22 cellular contexts compared by ENCODE assay signal in the genomic region with DNA sequence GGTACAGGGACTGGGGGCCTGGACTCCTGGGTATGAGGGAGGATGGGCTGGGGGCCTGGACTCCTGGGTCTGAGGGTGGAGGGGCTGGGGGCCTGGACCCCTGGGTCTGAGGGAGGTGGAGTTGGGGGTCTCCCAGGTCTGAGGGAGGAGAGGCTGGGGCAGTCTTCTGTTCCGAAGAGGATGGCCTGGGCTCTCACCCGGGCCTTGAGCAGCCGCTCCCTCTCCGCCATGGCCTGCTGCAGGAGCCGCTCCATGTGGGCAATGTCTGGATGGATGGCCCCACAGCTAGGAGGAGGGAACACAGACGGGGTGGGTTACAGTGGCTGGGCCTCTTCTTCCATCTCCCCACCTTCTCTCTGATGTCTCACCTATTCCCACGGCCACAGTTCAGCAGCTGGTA. TPM values are rescaled to one million over a fixed set of nuclear protein-coding genes. Genes with fewer than 3 reads are reported as not detected.
DNase-seq lines count a peak whose midpoint lies in the region; ATAC-seq, FAIRE-seq and TF ChIP-seq lines count a peak whose summit lies in the region.
"Had no signal": no experiment of that assay in that cellular context is flagged by ENCODE, and none has a peak within 500 bp of the region (broad histone marks: within the 10 kb centered on the region; RNA-seq: fewer than 3 reads in every experiment).

No MANE protein-coding gene starts in this region.

- POLR2A ChIA-PET in HepG2 (lab: Yijun Ruan, JAX) = no interaction called here

- CTCF ChIA-PET in HepG2 (lab: Yijun Ruan, JAX; ENCODE audit: low intra/inter-chr PET ratio, low total read pairs) = no interaction called here

- H2AFZ ChIP-seq in HepG2 (ENCODE audit: low read length) (no peak overlapping the region), osteoblast (ENCODE audit: low read length) (no peak overlapping the region)

- H3K4me2 ChIP-seq in BLaER1 treated with 17β-estradiol and CSF1 and Interleukin-3, amounts not matched to agents 10 nM and 100 nM = peak overlapping the region in 9 of 11 experiments; percentile 58 to 92 (median 84); a peak in 17 of 22 replicates
- H3K4me2 ChIP-seq in HepG2 (ENCODE audit: low read depth, low read length) = no peak overlapping the region
- no peak overlapping the region for H3K4me2 ChIP-seq in osteoblast (ENCODE audit: insufficient read depth, low read length)

- H3K79me2 ChIP-seq in HepG2 (ENCODE audit: insufficient read depth, low read length) (no peaks in the 10 kb centered on the region), osteoblast (ENCODE audit: insufficient read depth, low read length) (no peaks in the 10 kb centered on the region)

- ATAC-seq in esophagus mucosa (peak; percentile 34), HepG2 (peak; percentile 28; the same call in 2 of the 3 replicates), HG03097 (IDR thresholded peaks at IDR 0.05; ENCODE audit: low FRiP score, unreplicated experiment) (no peak)

- 98% methylated on average over 5 of the region's 7 CpGs for WGBS in HepG2 (ENCODE audit: low lambda C conversion rate)

- H4K20me1 ChIP-seq in BLaER1 treated with 17β-estradiol and CSF1 and Interleukin-3, amounts not matched to agents 10 nM and 100 nM = no peaks in the 10 kb centered on the region
- no peaks in the 10 kb centered on the region for H4K20me1 ChIP-seq in HepG2 (ENCODE audit: insufficient read depth, low read length)
- H4K20me1 ChIP-seq in osteoblast (ENCODE audit: insufficient read depth, low read length) = no peaks in the 10 kb centered on the region

- H3K4me1 ChIP-seq in BLaER1 treated with 17β-estradiol and CSF1 and Interleukin-3, amounts not matched to agents 10 nM and 100 nM = peaks cover 47 to 58% (median 53%) of the 10 kb centered on the region in 10 experiments
- H3K4me1 ChIP-seq in HepG2 (ENCODE audit: insufficient read depth, low read length) (no peaks in the 10 kb centered on the region), osteoblast (ENCODE audit: insufficient read depth, low read length) (no peaks in the 10 kb centered on the region)

- TF ChIP-seq CTCF in HepG2 (CRISPR knock-in tag; IDR thresholded peaks at IDR 0.05) = no peak
- TF ChIP-seq CTCF in osteoblast (IDR thresholded peaks at IDR 0.05; ENCODE audit: extremely low read depth, low read depth, low read length) = no peak

- intact Hi-C loops in HepG2 (cut with micrococcal nuclease; ENCODE audit: unreplicated experiment) = no loop called here

- BruUV-seq in HepG2 (replicated peaks; lab: Mats Ljungman, UMichigan) = no TSS peak

- TF ChIP-seq EP300 in HepG2 (IDR thresholded peaks at IDR 0.05; ENCODE audit: low read depth in 2 of 2, low read length in 2 of 2) (no peak), HepG2 (CRISPR knock-in tag; IDR thresholded peaks at IDR 0.05; ENCODE audit: borderline replicate concordance) (no peak)

- in situ Hi-C loops in HepG2 (cut with HindIII; ENCODE audit: extremely low pct_ligation_motif_present, low pct_unique_long_range_greater_than_20kb) = no loop called here

- peaks cover 0 to 14% (median 4%) of the 10 kb centered on the region in 11 experiments; a peak in 7 of 22 replicates for H3K36me3 ChIP-seq in BLaER1 treated with 17β-estradiol and CSF1 and Interleukin-3, amounts not matched to agents 10 nM and 100 nM
- H3K36me3 ChIP-seq in HepG2 (replicated peaks in 1 of 2; ENCODE audit: control insufficient read depth in 1 of 2, insufficient read depth in 2 of 2, low read length in 2 of 2) (peaks cover 1 to 4% of the 10 kb centered on the region in 2 experiments; a peak in 1 of 5 replicates), osteoblast (ENCODE audit: insufficient read depth, low read length) (no peaks in the 10 kb centered on the region)

- no peak for DNase-seq in HepG2 (ENCODE audit: low spot score)
- DNase-seq in osteoblast (ENCODE audit: insufficient read length, low spot score, missing footprints) = peak; percentile 15
- DNase-seq in DMS153 (lab: John Stamatoyannopoulos, UW) = no peak
- no peak for DNase-seq in occipital lobe (lab: John Stamatoyannopoulos, UW)
- DNase-seq in NCI-H82 treated with DMSO at 0.1 percent for 48 hours (lab: John Stamatoyannopoulos, UW; ENCODE audit: unreplicated experiment) = no peak
- DNase-seq: 8988T; ACHN; C1 segment of cervical spinal cord; CD4-positive, alpha-beta memory T cell; CD4-positive, CD25-positive, alpha-beta regulatory T cell; CD8-positive, alpha-beta memory T cell; COR-L47; DMS 273 treated with DMSO at 0.1 percent for 48 hours; DMS79 treated with DMSO at 0.1 percent for 48 hours; GF-D8 had no signal

- H3K9ac ChIP-seq in BLaER1 treated with 17β-estradiol and CSF1 and Interleukin-3, amounts not matched to agents 10 nM and 100 nM = peak overlapping the region in 2 of 11 experiments; percentile 2 to 7; a peak in 1 of 22 replicates
- no peak overlapping the region for H3K9ac ChIP-seq in HepG2 (ENCODE audit: insufficient read depth, low read depth, low read length)

- peak overlapping the region in 9 of 11 experiments; percentile 12 to 60 (median 48); a peak in 11 of 22 replicates for H3K27ac ChIP-seq in BLaER1 treated with 17β-estradiol and CSF1 and Interleukin-3, amounts not matched to agents 10 nM and 100 nM
- no peak overlapping the region for H3K27ac ChIP-seq in HepG2 (ENCODE audit: extremely low read length, insufficient read depth, low read length)
- H3K27ac ChIP-seq in osteoblast (ENCODE audit: low read depth, low read length) = no peak overlapping the region

- no peak for TF ChIP-seq POLR2A in HepG2 (IDR thresholded peaks at IDR 0.05; ENCODE audit: insufficient read depth in 1 of 2, low read depth in 2 of 2, low read length in 2 of 2)

- no peaks in the 10 kb centered on the region for H3K9me3 ChIP-seq in BLaER1 treated with 17β-estradiol and CSF1 and Interleukin-3, amounts not matched to agents 10 nM and 100 nM (replicated peaks in 1 of 11)
- H3K9me3 ChIP-seq in HepG2 (ENCODE audit: low read length) (no peaks in the 10 kb centered on the region), osteoblast (ENCODE audit: low read depth, low read length) (no peaks in the 10 kb centered on the region)

- no peak overlapping the region for H3K4me3 ChIP-seq in BLaER1 treated with 17β-estradiol and CSF1 and Interleukin-3, amounts not matched to agents 10 nM and 100 nM
- no peak overlapping the region for H3K4me3 ChIP-seq in HepG2 (replicated peaks in 1 of 3; ENCODE audit: insufficient read depth in 1 of 3, low read depth in 2 of 3, low read length in 3 of 3)
- H3K4me3 ChIP-seq in osteoblast (ENCODE audit: insufficient read depth, low read length) = no peak overlapping the region

- TF ChIP-seq RAD21 in HepG2 (CRISPR knock-in tag; IDR thresholded peaks at IDR 0.05) = no peak

- FAIRE-seq in HepG2 (lab: Jason Lieb, UNC) = no peak
- FAIRE-seq: A204.1, G401.6, GM12891, GM19239 had no signal

- no peaks in the 10 kb centered on the region for H3K27me3 ChIP-seq in BLaER1 treated with 17β-estradiol and CSF1 and Interleukin-3, amounts not matched to agents 10 nM and 100 nM
- H3K27me3 ChIP-seq in HepG2 (ENCODE audit: control insufficient read depth in 1 of 2, insufficient read depth in 2 of 2, low read length in 2 of 2) (no peaks in the 10 kb centered on the region), osteoblast (ENCODE audit: insufficient read depth, low read length) (no peaks in the 10 kb centered on the region)

RNA-seq across cellular contexts. Expression of a gene that starts 18.1 kb away (rescaled TPM):
- total RNA-seq in esophagus mucosa = 52.2 TPM
- total RNA-seq in HepG2 (2016; rRNA removed; fragmentation: Illumina TruSeq; extraction: Trizol) = 9.0 and 14.5 TPM in 2 replicates
- total RNA-seq in HepG2 (2016; cell fraction: cytosol; rRNA removed; fragmentation: Illumina TruSeq; extraction: Trizol; ENCODE audit: low read depth) = 2.3 and 3.9 TPM in 2 replicates
- 7.0 and 14.8 TPM in 2 replicates for total RNA-seq in HepG2 (2016; cell fraction: insoluble cytoplasmic fraction; rRNA removed; fragmentation: Illumina TruSeq; extraction: Trizol)
- 4.8 and 4.9 TPM in 2 replicates for total RNA-seq in HepG2 (2016; cell fraction: membrane; rRNA removed; fragmentation: Illumina TruSeq; extraction: Trizol)
- total RNA-seq in HepG2 (2016; cell fraction: nucleus; rRNA removed; fragmentation: Illumina TruSeq; extraction: Trizol) = 14.9 and 15.3 TPM in 2 replicates
- 11.3 and 14.2 TPM in 2 replicates for polyA plus RNA-seq in HepG2 (2011; rRNA removed)
- polyA plus RNA-seq in HepG2 (2011; cell fraction: cytosol; rRNA removed) = 7.0 and 9.5 TPM in 2 replicates
- polyA plus RNA-seq in HepG2 (2011; cell fraction: nucleus; rRNA removed) = 48.5 and 59.0 TPM in 2 replicates
- 9.8 and 10.4 TPM in 2 replicates for polyA plus RNA-seq in HepG2 (2012)
- 2.9 and 3.2 TPM in 2 replicates for polyA plus RNA-seq in HepG2 (2016; cell fraction: cytosol; fragmentation: Illumina TruSeq; extraction: Trizol; ENCODE audit: low read depth)
- 10.2 and 10.8 TPM in 2 replicates for polyA plus RNA-seq in HepG2 (2016; cell fraction: insoluble cytoplasmic fraction; fragmentation: Illumina TruSeq; extraction: Trizol; ENCODE audit: low read depth)
- 3.5 and 4.6 TPM in 2 replicates for polyA plus RNA-seq in HepG2 (2016; cell fraction: membrane; fragmentation: Illumina TruSeq; extraction: Trizol; ENCODE audit: low read depth)
- polyA plus RNA-seq in HepG2 (2016; cell fraction: nucleus; fragmentation: Illumina TruSeq; extraction: Trizol; ENCODE audit: insufficient read depth, low read depth) = 27.3 and 35.6 TPM in 2 replicates
- 4.6 and 12.1 TPM in 2 replicates for polyA minus RNA-seq in HepG2 (2011; rRNA and poly(A)+ RNA removed; ENCODE audit: low replicate concordance)
- 8.2 and 9.8 TPM in 2 replicates for polyA minus RNA-seq in HepG2 (2011; cell fraction: cytosol; rRNA and poly(A)+ RNA removed)
- polyA minus RNA-seq in HepG2 (2011; cell fraction: nucleus; rRNA and poly(A)+ RNA removed) = 19.8 and 21.6 TPM in 2 replicates
- total RNA-seq in osteoblast = 10.9 and 12.1 TPM in 2 replicates
- total RNA-seq in occipital lobe = 2.8 TPM

RNA-seq across cellular contexts. Expression of a gene that starts 21.0 kb away (rescaled TPM):
- total RNA-seq in esophagus mucosa (739 TPM), HepG2 (2016; rRNA removed; fragmentation: Illumina TruSeq; extraction: Trizol) (0.15 and 0.51 TPM in 2 replicates), osteoblast (0.88 TPM in 1 of 2 replicates, not detected in the other), occipital lobe (not detected)
- total RNA-seq in HepG2 (2016; cell fraction: cytosol; rRNA removed; fragmentation: Illumina TruSeq; extraction: Trizol; ENCODE audit: low read depth) = 0.20 TPM in 1 of 2 replicates, not detected in the other
- total RNA-seq in HepG2 (2016; cell fraction: insoluble cytoplasmic fraction; rRNA removed; fragmentation: Illumina TruSeq; extraction: Trizol) = 0.24 and 0.35 TPM in 2 replicates
- total RNA-seq in HepG2 (2016; cell fraction: membrane; rRNA removed; fragmentation: Illumina TruSeq; extraction: Trizol) = 0.25 and 0.38 TPM in 2 replicates
- 0.28 and 1.0 TPM in 2 replicates for total RNA-seq in HepG2 (2016; cell fraction: nucleus; rRNA removed; fragmentation: Illumina TruSeq; extraction: Trizol)
- polyA plus RNA-seq in HepG2 (2011; rRNA removed) = 1.5 and 2.6 TPM in 2 replicates
- 1.6 and 2.4 TPM in 2 replicates for polyA plus RNA-seq in HepG2 (2011; cell fraction: cytosol; rRNA removed)
- 2.4 and 2.8 TPM in 2 replicates for polyA plus RNA-seq in HepG2 (2011; cell fraction: nucleus; rRNA removed)
- 1.6 and 1.9 TPM in 2 replicates for polyA plus RNA-seq in HepG2 (2012)
- polyA plus RNA-seq in HepG2 (2016; cell fraction: cytosol; fragmentation: Illumina TruSeq; extraction: Trizol; ENCODE audit: low read depth) = 0.33 and 0.83 TPM in 2 replicates
- polyA plus RNA-seq in HepG2 (2016; cell fraction: insoluble cytoplasmic fraction; fragmentation: Illumina TruSeq; extraction: Trizol; ENCODE audit: low read depth) = 0.90 and 1.0 TPM in 2 replicates
- 0.80 and 1.0 TPM in 2 replicates for polyA plus RNA-seq in HepG2 (2016; cell fraction: membrane; fragmentation: Illumina TruSeq; extraction: Trizol; ENCODE audit: low read depth)
- 1.1 and 1.2 TPM in 2 replicates for polyA plus RNA-seq in HepG2 (2016; cell fraction: nucleus; fragmentation: Illumina TruSeq; extraction: Trizol; ENCODE audit: insufficient read depth, low read depth)
- 2.5 and 11.3 TPM in 2 replicates for polyA minus RNA-seq in HepG2 (2011; rRNA and poly(A)+ RNA removed; ENCODE audit: low replicate concordance)
- 0.69 and 0.70 TPM in 2 replicates for polyA minus RNA-seq in HepG2 (2011; cell fraction: cytosol; rRNA and poly(A)+ RNA removed)
- 0.77 and 0.99 TPM in 2 replicates for polyA minus RNA-seq in HepG2 (2011; cell fraction: nucleus; rRNA and poly(A)+ RNA removed)

RNA-seq across cellular contexts. Expression of a gene that starts 40.6 kb away (rescaled TPM):
- total RNA-seq in esophagus mucosa (81.9 TPM), HepG2 (2016; rRNA removed; fragmentation: Illumina TruSeq; extraction: Trizol) (25.9 and 32.5 TPM in 2 replicates), osteoblast (42.7 and 52.1 TPM in 2 replicates), occipital lobe (16.8 TPM)
- 17.2 and 20.2 TPM in 2 replicates for total RNA-seq in HepG2 (2016; cell fraction: cytosol; rRNA removed; fragmentation: Illumina TruSeq; extraction: Trizol; ENCODE audit: low read depth)
- 27.1 and 33.1 TPM in 2 replicates for total RNA-seq in HepG2 (2016; cell fraction: insoluble cytoplasmic fraction; rRNA removed; fragmentation: Illumina TruSeq; extraction: Trizol)
- 23.3 and 25.9 TPM in 2 replicates for total RNA-seq in HepG2 (2016; cell fraction: membrane; rRNA removed; fragmentation: Illumina TruSeq; extraction: Trizol)
- total RNA-seq in HepG2 (2016; cell fraction: nucleus; rRNA removed; fragmentation: Illumina TruSeq; extraction: Trizol) = 19.2 and 21.3 TPM in 2 replicates
- 58.4 and 67.9 TPM in 2 replicates for polyA plus RNA-seq in HepG2 (2011; rRNA removed)
- polyA plus RNA-seq in HepG2 (2011; cell fraction: cytosol; rRNA removed) = 53.8 and 78.5 TPM in 2 replicates
- 67.5 and 68.2 TPM in 2 replicates for polyA plus RNA-seq in HepG2 (2011; cell fraction: nucleus; rRNA removed)
- 22.1 and 28.3 TPM in 2 replicates for polyA plus RNA-seq in HepG2 (2012)
- 21.9 and 22.2 TPM in 2 replicates for polyA plus RNA-seq in HepG2 (2016; cell fraction: cytosol; fragmentation: Illumina TruSeq; extraction: Trizol; ENCODE audit: low read depth)
- 29.8 and 29.9 TPM in 2 replicates for polyA plus RNA-seq in HepG2 (2016; cell fraction: insoluble cytoplasmic fraction; fragmentation: Illumina TruSeq; extraction: Trizol; ENCODE audit: low read depth)
- 24.0 and 25.6 TPM in 2 replicates for polyA plus RNA-seq in HepG2 (2016; cell fraction: membrane; fragmentation: Illumina TruSeq; extraction: Trizol; ENCODE audit: low read depth)
- polyA plus RNA-seq in HepG2 (2016; cell fraction: nucleus; fragmentation: Illumina TruSeq; extraction: Trizol; ENCODE audit: insufficient read depth, low read depth) = 27.5 and 29.5 TPM in 2 replicates
- 60.6 and 68.2 TPM in 2 replicates for polyA minus RNA-seq in HepG2 (2011; rRNA and poly(A)+ RNA removed; ENCODE audit: low replicate concordance)
- 27.7 and 31.3 TPM in 2 replicates for polyA minus RNA-seq in HepG2 (2011; cell fraction: cytosol; rRNA and poly(A)+ RNA removed)
- polyA minus RNA-seq in HepG2 (2011; cell fraction: nucleus; rRNA and poly(A)+ RNA removed) = 15.2 and 19.4 TPM in 2 replicates

RNA-seq across cellular contexts. Expression of a gene that starts 46.6 kb away (rescaled TPM):
- 0.72 TPM for total RNA-seq in esophagus mucosa
- total RNA-seq in HepG2 (2016; rRNA removed; fragmentation: Illumina TruSeq; extraction: Trizol) = 0.27 TPM in 1 of 2 replicates, not detected in the other
- total RNA-seq in HepG2 (2016; cell fraction: cytosol; rRNA removed; fragmentation: Illumina TruSeq; extraction: Trizol; ENCODE audit: low read depth) = not detected in 2 replicates
- total RNA-seq in HepG2 (2016; cell fraction: insoluble cytoplasmic fraction; rRNA removed; fragmentation: Illumina TruSeq; extraction: Trizol) = 0.04 TPM in 1 of 2 replicates, not detected in the other
- total RNA-seq in HepG2 (2016; cell fraction: membrane; rRNA removed; fragmentation: Illumina TruSeq; extraction: Trizol) = 0.10 and 0.12 TPM in 2 replicates
- total RNA-seq in HepG2 (2016; cell fraction: nucleus; rRNA removed; fragmentation: Illumina TruSeq; extraction: Trizol) = not detected in 2 replicates
- polyA plus RNA-seq in HepG2 (2011; rRNA removed) = 0.17 TPM in 2 replicates
- 0.03 and 0.05 TPM in 2 replicates for polyA plus RNA-seq in HepG2 (2011; cell fraction: cytosol; rRNA removed)
- polyA plus RNA-seq in HepG2 (2011; cell fraction: nucleus; rRNA removed) = 0.19 and 0.43 TPM in 2 replicates
- polyA plus RNA-seq in HepG2 (2012) = 0.30 and 0.32 TPM in 2 replicates
- 0.27 and 0.37 TPM in 2 replicates for polyA plus RNA-seq in HepG2 (2016; cell fraction: cytosol; fragmentation: Illumina TruSeq; extraction: Trizol; ENCODE audit: low read depth)
- 0.32 and 0.36 TPM in 2 replicates for polyA plus RNA-seq in HepG2 (2016; cell fraction: insoluble cytoplasmic fraction; fragmentation: Illumina TruSeq; extraction: Trizol; ENCODE audit: low read depth)
- polyA plus RNA-seq in HepG2 (2016; cell fraction: membrane; fragmentation: Illumina TruSeq; extraction: Trizol; ENCODE audit: low read depth) = 0.44 and 0.72 TPM in 2 replicates
- polyA plus RNA-seq in HepG2 (2016; cell fraction: nucleus; fragmentation: Illumina TruSeq; extraction: Trizol; ENCODE audit: insufficient read depth, low read depth) = 0.77 TPM in 1 of 2 replicates, not detected in the other
- 0.23 and 0.32 TPM in 2 replicates for polyA minus RNA-seq in HepG2 (2011; rRNA and poly(A)+ RNA removed; ENCODE audit: low replicate concordance)
- 0.26 TPM in 1 of 2 replicates, not detected in the other for polyA minus RNA-seq in HepG2 (2011; cell fraction: cytosol; rRNA and poly(A)+ RNA removed)
- 0.52 TPM in 1 of 2 replicates, not detected in the other for polyA minus RNA-seq in HepG2 (2011; cell fraction: nucleus; rRNA and poly(A)+ RNA removed)
- total RNA-seq in osteoblast = 0.29 and 0.72 TPM in 2 replicates
- total RNA-seq in occipital lobe = 0.62 TPM

Comparison
In these comparisons a context has a peak if more than half of its experiments do, and no peak if none do; other contexts are left out.
1. H3K27ac ChIP-seq: peak in BLaER1 treated with 17β-estradiol and CSF1 and Interleukin-3, amounts not matched to agents 10 nM and 100 nM (9 of 11); none in HepG2 (single experiment) and osteoblast (single experiment).
2. H3K4me2 ChIP-seq: peak in BLaER1 treated with 17β-estradiol and CSF1 and Interleukin-3, amounts not matched to agents 10 nM and 100 nM (9 of 11); none in HepG2 (single experiment) and osteoblast (single experiment).
3. RNA of a gene that starts 21.0 kb away (total RNA-seq): 739 TPM in esophagus mucosa (single experiment); 0.15 to 1.0 TPM in HepG2, 0.88 TPM in osteoblast and not detected in occipital lobe (single experiment); every median in the first group is over 100 times any median in the second.